In the genomic region with DNA sequence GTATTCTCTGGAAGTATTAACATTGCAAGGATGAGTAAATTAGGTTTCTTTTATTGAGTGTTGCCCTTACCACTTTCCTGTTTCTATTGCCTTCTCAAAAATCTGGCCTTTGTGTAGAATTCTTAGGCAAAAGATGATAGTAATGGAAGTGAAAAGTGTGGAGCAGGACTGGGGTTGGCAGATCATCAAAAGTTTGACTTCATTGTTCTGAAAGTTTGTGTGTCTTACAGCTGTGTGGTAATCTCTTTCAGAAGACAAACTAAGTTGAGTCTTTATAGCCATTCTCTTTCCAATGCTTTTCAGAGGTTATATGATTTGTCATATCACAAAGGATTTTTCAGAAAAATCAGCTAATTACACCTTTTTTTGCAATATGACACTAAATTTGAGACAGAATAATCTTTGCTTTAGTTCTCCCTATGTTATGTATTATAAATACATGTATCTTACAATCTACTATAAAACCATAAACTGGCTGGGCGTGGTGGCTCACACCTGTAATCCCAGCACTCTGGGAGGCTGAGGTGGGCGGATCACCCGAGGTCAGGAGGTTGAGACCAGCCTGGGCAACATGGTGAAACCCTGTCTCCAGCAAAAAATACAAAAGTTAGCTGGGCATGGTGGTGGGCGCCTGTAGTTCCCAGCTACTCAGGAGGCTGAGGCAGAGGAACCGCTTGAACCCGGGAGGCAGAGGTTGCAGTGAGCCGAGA, we compare ENCODE assay signal across 16 cellular contexts. TPM values are rescaled to one million over a fixed set of nuclear protein-coding genes. Genes with fewer than 3 reads are reported as not detected.
DNase-seq lines count a peak whose midpoint lies in the region; ATAC-seq and TF ChIP-seq lines count a peak whose summit lies in the region.
"Had no signal": no experiment of that assay in that cellular context is flagged by ENCODE, and none has a peak within 500 bp of the region (broad histone marks: within the 10 kb centered on the region; RNA-seq: fewer than 3 reads in every experiment).

No MANE protein-coding gene starts in this region.

- peaks cover 39% of the 10 kb centered on the region for H3K36me3 ChIP-seq in CD4-positive, CD25-positive, alpha-beta regulatory T cell (ENCODE audit: control insufficient read depth, insufficient read depth, low read length)
- H3K36me3 ChIP-seq in Panc1 (ENCODE audit: control insufficient read depth, insufficient read depth, low read length) (peaks cover 4% of the 10 kb centered on the region), colonic mucosa (peaks cover 6% of the 10 kb centered on the region), mucosa of rectum (ENCODE audit: control insufficient read depth in 2 of 2, insufficient read depth in 2 of 2, low read length in 2 of 2) (peaks cover 15 to 16% of the 10 kb centered on the region in 2 donors)
- H3K36me3 ChIP-seq: WERI-Rb-1 had no signal

- peak overlapping the region; percentile 0 to 33 (median 14) for H3K4me3 Mint-ChIP-seq in CD4-positive, CD25-positive, alpha-beta regulatory T cell

- H3K4me1 Mint-ChIP-seq in CD4-positive, CD25-positive, alpha-beta regulatory T cell: peaks cover 29 to 68% (median 45%) of the 10 kb centered on the region in 4 donors

- CTCF ChIA-PET in Panc1 (lab: Charles Lee): no interaction called here

- POLR2A ChIA-PET in Panc1 (lab: Charles Lee): no interaction called here

- no peaks in the 10 kb centered on the region for H3K27me3 Mint-ChIP-seq in CD4-positive, CD25-positive, alpha-beta regulatory T cell

- no peak for TF ChIP-seq CTCF in Panc1 (IDR thresholded peaks at IDR 0.05)
- TF ChIP-seq CTCF in colonic mucosa (IDR thresholded peaks at IDR 0.05): no peak

- H3K4me1 ChIP-seq in CD4-positive, CD25-positive, alpha-beta regulatory T cell (ENCODE audit: control insufficient read depth, insufficient read depth, low read length, poor library complexity, severe bottlenecking): peaks cover 14% of the 10 kb centered on the region
- H3K4me1 ChIP-seq in Panc1 (ENCODE audit: control insufficient read depth, insufficient read depth, low read length) (no peaks in the 10 kb centered on the region; the same call in 1 of the 2 replicates), colonic mucosa (no peaks in the 10 kb centered on the region), mucosa of rectum (ENCODE audit: control insufficient read depth in 2 of 2, insufficient read depth in 2 of 2, low read length in 2 of 2) (peaks cover 10 to 11% of the 10 kb centered on the region in 2 donors)

- H3K9ac ChIP-seq in colonic mucosa (ENCODE audit: low read depth in 2 of 2, low read length in 2 of 2): no peak overlapping the region
- no peak overlapping the region for H3K9ac ChIP-seq in mucosa of rectum (ENCODE audit: low read depth in 1 of 2, low read length in 2 of 2)

- H3K27ac ChIP-seq in CD4-positive, CD25-positive, alpha-beta regulatory T cell (ENCODE audit: insufficient read depth, low read length, poor library complexity, severe bottlenecking): no peak overlapping the region
- H3K27ac ChIP-seq in Panc1 (ENCODE audit: low read length): no peak overlapping the region
- peak overlapping the region; percentile 73 for H3K27ac ChIP-seq in colonic mucosa
- peak overlapping the region; percentile 56 to 66 for H3K27ac ChIP-seq in mucosa of rectum (ENCODE audit: low read depth in 2 of 2, low read length in 2 of 2)
- H3K27ac ChIP-seq: WERI-Rb-1 had no signal

- no peak for DNase-seq in CD4-positive, CD25-positive, alpha-beta regulatory T cell
- DNase-seq in Panc1 (ENCODE audit: low read depth, low spot score) (no peak), colonic mucosa (peak; percentile 74), activated gamma-delta T cell treated with Interleukin-2 at 50 U/mL for 16 hours (no peak), iPS-NIHi7 (ENCODE audit: extremely low spot score) (no peak), posterior vena cava (ENCODE audit: low spot score) (no peak)
- no peak for DNase-seq in activated CD8-positive, alpha-beta memory T cell treated with anti-CD3 and anti-CD28 coated beads, Interleukin-2, amount 50 U/mL, for 48 hours
- DNase-seq: adrenal gland; DMS53; midbrain; NCI-H1105; NCI-H226; stimulated activated CD4-positive, alpha-beta T cell treated with anti-CD3 and anti-CD28 coated beads, Interleukin-12 subunit alpha, Interleukin-12 subunit beta, amount 100 ng/mL, for 4 hours; substantia nigra; WERI-Rb-1 had no signal

- H3K27me3 ChIP-seq in CD4-positive, CD25-positive, alpha-beta regulatory T cell (ENCODE audit: control insufficient read depth, insufficient read depth, low read length): no peaks in the 10 kb centered on the region
- H3K27me3 ChIP-seq in Panc1 (ENCODE audit: control insufficient read depth, insufficient read depth, low read length) (no peaks in the 10 kb centered on the region), colonic mucosa (no peaks in the 10 kb centered on the region), mucosa of rectum (ENCODE audit: control insufficient read depth in 2 of 2, insufficient read depth in 2 of 2, low read length in 2 of 2) (no peaks in the 10 kb centered on the region)
- H3K27me3 ChIP-seq: adrenal gland had no signal

- TSS peak; percentile 27 for BruUV-seq in Panc1 (replicated peaks; lab: Mats Ljungman, UMichigan)

- no peaks in the 10 kb centered on the region for H3K9me3 Mint-ChIP-seq in CD4-positive, CD25-positive, alpha-beta regulatory T cell

- H3K27ac Mint-ChIP-seq in CD4-positive, CD25-positive, alpha-beta regulatory T cell: peak overlapping the region in 2 of 3 donors; percentile 61 to 62

- H3K36me3 Mint-ChIP-seq in CD4-positive, CD25-positive, alpha-beta regulatory T cell: peaks cover 27% of the 10 kb centered on the region

- no peak overlapping the region for H3K4me3 ChIP-seq in CD4-positive, CD25-positive, alpha-beta regulatory T cell (ENCODE audit: low read depth, low read length)
- H3K4me3 ChIP-seq in Panc1 (ENCODE audit: low read depth in 2 of 2, low read length in 2 of 2) (no peak overlapping the region), colonic mucosa (no peak overlapping the region), mucosa of rectum (ENCODE audit: low read length in 2 of 2) (no peak overlapping the region)
- H3K4me3 ChIP-seq: adrenal gland had no signal

- intact Hi-C loops in Panc1 (cut with micrococcal nuclease; ENCODE audit: unreplicated experiment) (no loop called here), colonic mucosa (cut with DNase I) (no loop called here), posterior vena cava (cut with DNase I) (no loop called here)

- no peak for ATAC-seq in CD4-positive, CD25-positive, alpha-beta regulatory T cell (ENCODE audit: low read depth in 2 of 2)
- ATAC-seq in Panc1: no peak

- in situ Hi-C loops in Panc1 (cut with HindIII; ENCODE audit: low pct_unique_long_range_greater_than_20kb, low sequenced_read_pairs): no loop called here

- no peaks in the 10 kb centered on the region for H3K9me3 ChIP-seq in CD4-positive, CD25-positive, alpha-beta regulatory T cell (ENCODE audit: control insufficient read depth in 2 of 2, low read length in 2 of 2)
- H3K9me3 ChIP-seq in Panc1 (ENCODE audit: control insufficient read depth, insufficient read depth, low read depth, low read length) (no peaks in the 10 kb centered on the region), colonic mucosa (no peaks in the 10 kb centered on the region), mucosa of rectum (ENCODE audit: control insufficient read depth in 2 of 2, low read length in 2 of 2) (no peaks in the 10 kb centered on the region)
- H3K9me3 ChIP-seq: adrenal gland had no signal

RNA-seq across cellular contexts. Expression of a gene that starts 8.7 kb away (rescaled TPM):
- 0.47 TPM for total RNA-seq in CD4-positive, CD25-positive, alpha-beta regulatory T cell
- under 1 TPM; 0.15 to 0.89 (median 0.50) TPM for polyA plus RNA-seq in CD4-positive, CD25-positive, alpha-beta regulatory T cell
- 0.31 TPM for total RNA-seq in Panc1 (2021; ENCODE audit: unreplicated experiment)
- polyA plus RNA-seq in Panc1 (2012; ENCODE audit: insufficient read length): 0.38 TPM
- under 1 TPM; 0.30 to 0.40 TPM for total RNA-seq in colonic mucosa
- under 1 TPM in 1 of 2 donors, not detected in 1; 0.46 TPM for total RNA-seq in posterior vena cava

RNA-seq across cellular contexts. Expression of a gene that starts 9.7 kb away (rescaled TPM):
- 23.8 TPM for total RNA-seq in CD4-positive, CD25-positive, alpha-beta regulatory T cell
- polyA plus RNA-seq in CD4-positive, CD25-positive, alpha-beta regulatory T cell: 10 to 100 TPM; 10.2 to 22.5 (median 13.4) TPM
- 22.4 TPM for total RNA-seq in Panc1 (2021; ENCODE audit: unreplicated experiment)
- 11.0 TPM for polyA plus RNA-seq in Panc1 (2012; ENCODE audit: insufficient read length)
- 10 to 100 TPM; 21.7 to 35.0 TPM for total RNA-seq in colonic mucosa
- total RNA-seq in posterior vena cava: 10 to 100 TPM; 18.0 to 20.9 TPM

Comparison
In these comparisons a context has a peak if more than half of its experiments do, and no peak if none do; other contexts are left out.
1. H3K27ac ChIP-seq: peak in colonic mucosa (single experiment) and mucosa of rectum (2 of 2); none in CD4-positive, CD25-positive, alpha-beta regulatory T cell (single experiment) and Panc1 (single experiment).